ENCODE assay signal across 19 cellular contexts in the genomic region with DNA sequence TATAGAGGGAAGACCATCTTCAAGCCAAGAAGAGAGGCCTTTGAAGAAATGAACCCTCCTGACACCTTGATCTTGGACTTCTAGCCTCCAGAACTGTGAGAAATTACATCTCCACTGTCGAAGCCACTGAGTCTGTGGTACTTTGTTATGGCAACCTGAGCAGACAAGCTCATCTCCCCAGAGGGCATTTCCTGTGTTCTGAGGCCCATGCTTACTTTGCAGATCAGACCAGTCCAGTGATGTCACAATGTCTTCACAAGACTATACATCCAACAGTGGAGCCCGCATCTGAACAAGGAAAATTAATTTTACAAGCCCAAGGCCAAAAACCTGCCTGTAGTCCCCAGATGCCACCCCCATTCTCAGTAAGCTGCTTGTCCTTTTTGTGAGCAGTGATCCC. TPM values are rescaled to one million over a fixed set of nuclear protein-coding genes. Genes with fewer than 3 reads are reported as not detected.
DNase-seq lines count a peak whose midpoint lies in the region; ATAC-seq and TF ChIP-seq lines count a peak whose summit lies in the region.
"Had no signal": no experiment of that assay in that cellular context is flagged by ENCODE, and none has a peak within 500 bp of the region (broad histone marks: within the 10 kb centered on the region; RNA-seq: fewer than 3 reads in every experiment).

No MANE protein-coding gene starts in this region.

- H3K27ac Mint-ChIP-seq in CD4-positive, alpha-beta T cell, result peak overlapping the region; percentile 60
- H3K27ac Mint-ChIP-seq in activated B cell treated with CpG ODN at 0.5 μM for 24 hours, result peak overlapping the region; percentile 50
- peak overlapping the region; percentile 96 for H3K27ac Mint-ChIP-seq in dendritic cell treated with granulocyte-macrophage colony-stimulating factor and Interleukin-4, amounts not matched to agents 40 ng/mL and 50 ng/mL, for 4 days
- H3K27ac Mint-ChIP-seq: H9 had no signal

- intact Hi-C loops in CD4-positive, alpha-beta T cell (cut with DNase I, micrococcal nuclease), result no loop called here
- intact Hi-C loops in activated B cell treated with CpG ODN at 0.5 μM for 24 hours (cut with micrococcal nuclease) (no loop called here), gastrocnemius medialis (cut with DNase I; ENCODE audit: low total_unique reads) (no loop called here)
- intact Hi-C loops in dendritic cell treated with granulocyte-macrophage colony-stimulating factor and Interleukin-4, amounts not matched to agents 40 ng/mL and 50 ng/mL, for 4 days (cut with micrococcal nuclease), result loop anchor here (5.0 kb wide), 1 partner anchor 52 kb away; no protein-coding TSS in a partner anchor

- H3K9me3 Mint-ChIP-seq in CD4-positive, alpha-beta T cell, result no peaks in the 10 kb centered on the region
- no peaks in the 10 kb centered on the region for H3K9me3 Mint-ChIP-seq in activated B cell treated with CpG ODN at 0.5 μM for 24 hours
- H3K9me3 Mint-ChIP-seq in dendritic cell treated with granulocyte-macrophage colony-stimulating factor and Interleukin-4, amounts not matched to agents 40 ng/mL and 50 ng/mL, for 4 days, result no peaks in the 10 kb centered on the region
- H3K9me3 Mint-ChIP-seq: CD8-positive, alpha-beta memory T cell; H9 had no signal

- peak; percentile 33 for ATAC-seq in CD4-positive, alpha-beta T cell (ENCODE audit: poor library complexity)
- ATAC-seq in activated B cell treated with CpG ODN at 0.5 μM for 24 hours (ENCODE audit: low read depth), result no peak
- no peak for ATAC-seq in gastrocnemius medialis
- ATAC-seq in HG02885 (IDR thresholded peaks at IDR 0.05; ENCODE audit: poor library complexity, unreplicated experiment), result no peak
- ATAC-seq: PC-3 had no signal

- TF ChIP-seq POLR2A in gastrocnemius medialis (IDR thresholded peaks at IDR 0.05), result no peak

- no peak overlapping the region for H3K4me3 Mint-ChIP-seq in CD4-positive, alpha-beta T cell
- no peak overlapping the region for H3K4me3 Mint-ChIP-seq in activated B cell treated with CpG ODN at 0.5 μM for 24 hours
- H3K4me3 Mint-ChIP-seq in dendritic cell treated with granulocyte-macrophage colony-stimulating factor and Interleukin-4, amounts not matched to agents 40 ng/mL and 50 ng/mL, for 4 days, result no peak overlapping the region
- H3K4me3 Mint-ChIP-seq: CD8-positive, alpha-beta memory T cell; H9 had no signal

- no peaks in the 10 kb centered on the region for H3K27me3 ChIP-seq in CD4-positive, alpha-beta T cell (ENCODE audit: control insufficient read depth, insufficient read depth, low read length)
- no peaks in the 10 kb centered on the region for H3K27me3 ChIP-seq in gastrocnemius medialis

- peaks cover 11% of the 10 kb centered on the region for H3K27me3 Mint-ChIP-seq in CD4-positive, alpha-beta T cell
- H3K27me3 Mint-ChIP-seq in activated B cell treated with CpG ODN at 0.5 μM for 24 hours, result no peaks in the 10 kb centered on the region
- H3K27me3 Mint-ChIP-seq in dendritic cell treated with granulocyte-macrophage colony-stimulating factor and Interleukin-4, amounts not matched to agents 40 ng/mL and 50 ng/mL, for 4 days, result peaks cover 10% of the 10 kb centered on the region

- CTCF ChIA-PET in CD4-positive, alpha-beta T cell (lab: Charles Lee), result interaction anchor here (1.3 kb wide), 1 partner anchor 36 kb away, joined by 4 read pairs; no protein-coding TSS in a partner anchor
- CTCF ChIA-PET in activated B cell treated with CpG ODN at 0.5 μM for 24 hours (lab: Charles Lee), result interaction anchor here (0.8 to 5.5 kb wide), 7 partner anchors 19 to 102 kb away, joined by 3 to 72 read pairs (median 4); a partner anchor contains a TSS

- no peak for DNase-seq in CD4-positive, alpha-beta T cell
- peak; percentile 48 for DNase-seq in M059J (ENCODE audit: low read depth)
- DNase-seq in activated B cell treated with CpG ODN at 0.5 μM for 24 hours, result no peak
- DNase-seq in gastrocnemius medialis, result no peak
- DNase-seq in COR-L47 (lab: John Stamatoyannopoulos, UW), result no peak
- no peak for DNase-seq in DMS114 treated with DMSO at 0.1 percent for 48 hours (lab: John Stamatoyannopoulos, UW; ENCODE audit: unreplicated experiment)
- DNase-seq: ACHN, DMS 273 treated with DMSO at 0.1 percent for 48 hours, H9, Kasumi-1, MV-4-11, NCI-H1436 treated with DMSO at 0.1 percent for 48 hours, NCI-H2081, NCI-H226, NCI-H526 treated with DMSO at 0.1 percent for 48 hours, PC-3 had no signal

- no peaks in the 10 kb centered on the region for H3K36me3 Mint-ChIP-seq in CD4-positive, alpha-beta T cell (ENCODE audit: low read depth)
- H3K36me3 Mint-ChIP-seq in activated B cell treated with CpG ODN at 0.5 μM for 24 hours (ENCODE audit: low read depth), result no peaks in the 10 kb centered on the region
- H3K36me3 Mint-ChIP-seq in dendritic cell treated with granulocyte-macrophage colony-stimulating factor and Interleukin-4, amounts not matched to agents 40 ng/mL and 50 ng/mL, for 4 days (ENCODE audit: low read depth), result no peaks in the 10 kb centered on the region
- H3K36me3 Mint-ChIP-seq: CD8-positive, alpha-beta memory T cell had no signal

- H3K4me3 ChIP-seq in gastrocnemius medialis, result no peak overlapping the region

- H3K9me3 ChIP-seq in CD4-positive, alpha-beta T cell (ENCODE audit: control insufficient read depth, low read length), result no peaks in the 10 kb centered on the region
- no peaks in the 10 kb centered on the region for H3K9me3 ChIP-seq in gastrocnemius medialis

- no peak overlapping the region for H3K27ac ChIP-seq in CD4-positive, alpha-beta T cell (ENCODE audit: low read depth, low read length)
- no peak overlapping the region for H3K27ac ChIP-seq in gastrocnemius medialis

- peaks cover 26% of the 10 kb centered on the region for H3K4me1 Mint-ChIP-seq in CD4-positive, alpha-beta T cell (ENCODE audit: low read depth)
- H3K4me1 Mint-ChIP-seq in activated B cell treated with CpG ODN at 0.5 μM for 24 hours, result peaks cover 20% of the 10 kb centered on the region
- peaks cover 30% of the 10 kb centered on the region for H3K4me1 Mint-ChIP-seq in dendritic cell treated with granulocyte-macrophage colony-stimulating factor and Interleukin-4, amounts not matched to agents 40 ng/mL and 50 ng/mL, for 4 days (ENCODE audit: low read depth)

- H3K4me1 ChIP-seq in gastrocnemius medialis, result peaks cover 22 to 23% of the 10 kb centered on the region in 2 donors

- TF ChIP-seq CTCF in CD4-positive, alpha-beta T cell (IDR thresholded peaks at IDR 0.05), result no peak
- no peak for TF ChIP-seq CTCF in activated B cell treated with CpG ODN at 0.5 μM for 24 hours (IDR thresholded peaks at IDR 0.05)
- TF ChIP-seq CTCF in gastrocnemius medialis (IDR thresholded peaks at IDR 0.05 in 4 of 5, conservative IDR thresholded peaks at IDR 0.05 in 1 of 5), result no peak

- in situ Hi-C loops in gastrocnemius medialis (cut with MboI; ENCODE audit: low sequenced_read_pairs in 4 of 4), result loop anchor here in 3 of 4 donors (5.0 to 10.0 kb wide), 2 partner anchors 37 to 50 kb away; a partner anchor contains a TSS

- POLR2A ChIA-PET in CD4-positive, alpha-beta T cell (lab: Charles Lee), result interaction anchor here (0.8 to 1.1 kb wide), 3 partner anchors 45 to 429 kb away, joined by 3 read pairs; a partner anchor contains a TSS
- POLR2A ChIA-PET in activated B cell treated with CpG ODN at 0.5 μM for 24 hours (lab: Charles Lee), result interaction anchor here (0.9 to 1.3 kb wide), 2 partner anchors 48 to 51 kb away, joined by 3 to 4 read pairs; a partner anchor contains a TSS

- H3K36me3 ChIP-seq in gastrocnemius medialis, result no peaks in the 10 kb centered on the region

RNA-seq across cellular contexts. Expression of a gene that starts 14.8 kb away (rescaled TPM):
- total RNA-seq in CD4-positive, alpha-beta T cell, result under 1 TPM; 0.42 to 0.55 TPM
- total RNA-seq in M059J (2014; rRNA removed; shearing (Covaris generic)), result 0.17 and 0.44 TPM in 2 replicates
- total RNA-seq in activated B cell treated with CpG ODN at 0.5 μM for 24 hours (3.1 and 4.5 TPM in 2 replicates), gastrocnemius medialis (under 1 TPM; 0.13 to 0.86 (median 0.38) TPM)

RNA-seq across cellular contexts. Expression of a gene that starts 33.1 kb away (rescaled TPM):
- under 1 TPM in 1 of 2 experiments, not detected in 1; 0.20 TPM for total RNA-seq in CD4-positive, alpha-beta T cell
- 0.81 TPM in 1 of 2 replicates, not detected in the other for total RNA-seq in M059J (2014; rRNA removed; shearing (Covaris generic))
- 16.7 and 17.0 TPM in 2 replicates for total RNA-seq in activated B cell treated with CpG ODN at 0.5 μM for 24 hours
- total RNA-seq in gastrocnemius medialis, result under 1 TPM in 2 of 4 donors, not detected in 2; 0.26 to 0.78 TPM
- total RNA-seq: CD8-positive, alpha-beta memory T cell had no signal

RNA-seq across cellular contexts. Expression of a gene that starts 45.3 kb away (rescaled TPM):
- total RNA-seq in CD4-positive, alpha-beta T cell, result 10 to 100 TPM; 12.5 to 12.9 TPM
- 46.5 and 48.8 TPM in 2 replicates for total RNA-seq in M059J (2014; rRNA removed; shearing (Covaris generic))
- total RNA-seq in activated B cell treated with CpG ODN at 0.5 μM for 24 hours (23.9 and 25.8 TPM in 2 replicates), gastrocnemius medialis (10 to 100 TPM; 48.8 to 77.0 (median 63.4) TPM)

RNA-seq across cellular contexts. Expression of a gene that starts 47.3 kb away (rescaled TPM):
- 10 to 100 TPM; 33.5 to 35.6 TPM for total RNA-seq in CD4-positive, alpha-beta T cell
- total RNA-seq in M059J (2014; rRNA removed; shearing (Covaris generic)), result 22.3 TPM in 2 replicates
- 21.9 and 22.4 TPM in 2 replicates for total RNA-seq in activated B cell treated with CpG ODN at 0.5 μM for 24 hours
- 1 to 10 TPM; 1.1 to 4.4 (median 3.1) TPM for total RNA-seq in gastrocnemius medialis
- total RNA-seq: PC-3 had no signal

RNA-seq across cellular contexts. Expression of a gene that starts 48.0 kb away (rescaled TPM):
- total RNA-seq in CD4-positive, alpha-beta T cell, result 100 to 1,000 TPM; 117 to 140 TPM
- 66.6 TPM in 2 replicates for total RNA-seq in M059J (2014; rRNA removed; shearing (Covaris generic))
- 130 and 152 TPM in 2 replicates for total RNA-seq in activated B cell treated with CpG ODN at 0.5 μM for 24 hours
- 10 to 100 TPM; 64.4 to 78.9 (median 66.4) TPM for total RNA-seq in gastrocnemius medialis
